30 cellular contexts compared by ENCODE assay signal in genomic region chr12:67474934-67475620, GRCh38.
"Had no signal": no experiment of that assay in that cellular context is flagged by ENCODE, and none has a peak within 500 bp of the region (broad histone marks: within the 10 kb centered on the region; RNA-seq: fewer than 3 reads in every experiment).

No MANE protein-coding gene starts in this region.

- H3K27ac ChIP-seq: breast epithelium, left lung, ovary, right lobe of liver, skin epidermis, upper lobe of left lung, vagina, VCaP had no signal

- H3K27ac Mint-ChIP-seq: activated T-helper 1 cell treated with anti-CD3 and anti-CD28 coated beads, Interleukin-12 subunit alpha, Interleukin-12 subunit beta, Interleukin-2, Interleukin-4 antibody, amounts not matched to agents 30 ng/mL and 10 ng/mL and 1 ng/mL, durations not matched to agents 14 hours and 24 hours and 36 hours; dendritic cell treated with granulocyte-macrophage colony-stimulating factor and Interleukin-4, amounts not matched to agents 40 ng/mL and 50 ng/mL, for 4 days; endodermal cell; progenitor cell of endocrine pancreas; stimulated activated effector memory CD8-positive, alpha-beta T cell treated with anti-CD3 and anti-CD28 coated beads, Interleukin-12 subunit alpha, Interleukin-12 subunit beta, amount 100 ng/mL, for 72 hours; stimulated activated naive CD8-positive, alpha-beta T cell treated with anti-CD3 and anti-CD28 coated beads, Interleukin-15, amount 100 ng/mL, for 72 hours; T-helper 2 cell treated with Interferon-gamma antibody and Interleukin-4, amounts not matched to agents 5 μg/mL and 100 μg/mL, for 36 hours had no signal

- H3K27me3 ChIP-seq: breast epithelium, left lung, ovary, right lobe of liver, upper lobe of left lung, vagina had no signal

- DNase-seq: activated CD4-positive, alpha-beta T cell treated with anti-CD3 and anti-CD28 coated beads for 4 hours; activated CD4-positive, alpha-beta T cell treated with anti-CD3 and anti-CD28 coated beads, Interleukin-2, amount 50 U/mL, for 4 hours; activated effector memory CD4-positive, alpha-beta T cell treated with anti-CD3 and anti-CD28 coated beads, Interleukin-2, amount 50 U/mL, for 16 hours; activated naive CD4-positive, alpha-beta T cell treated with anti-CD3 and anti-CD28 coated beads, Interleukin-2, amount 50 U/mL, for 16 hours; activated T-cell treated with anti-CD3 and anti-CD28 coated beads for 4 hours; amygdala; central memory CD4-positive, alpha-beta T cell; endodermal cell; foreskin melanocyte; kidney glomerular epithelial cell; left lung; mesendoderm; ovary; right lobe of liver; stimulated activated CD4-positive, alpha-beta T cell treated with anti-CD3 and anti-CD28 coated beads, Interleukin-4, amount 100 ng/mL, for 24 hours; stimulated activated naive CD8-positive, alpha-beta T cell treated with anti-CD3 and anti-CD28 coated beads, Interleukin-15, amount 100 ng/mL, for 72 hours; substantia nigra; T-helper 1 cell; upper lobe of left lung had no signal

- H3K27me3 Mint-ChIP-seq: stimulated activated naive CD8-positive, alpha-beta T cell treated with anti-CD3 and anti-CD28 coated beads, Interleukin-15, amount 100 ng/mL, for 72 hours had no signal

- H3K9me3 ChIP-seq: breast epithelium, left lung, ovary, right lobe of liver, upper lobe of left lung, vagina had no signal

- H3K4me1 ChIP-seq: breast epithelium, left lung, right lobe of liver, upper lobe of left lung had no signal

- H3K4me3 ChIP-seq: breast epithelium, left lung, lung, ovary, right lobe of liver, skin epidermis, upper lobe of left lung, vagina had no signal

- H3K4me1 Mint-ChIP-seq: endodermal cell; stimulated activated effector memory CD8-positive, alpha-beta T cell treated with anti-CD3 and anti-CD28 coated beads, Interleukin-12 subunit alpha, Interleukin-12 subunit beta, amount 100 ng/mL, for 72 hours had no signal

- H3K36me3 Mint-ChIP-seq: stimulated activated effector memory CD8-positive, alpha-beta T cell treated with anti-CD3 and anti-CD28 coated beads, Interleukin-12 subunit alpha, Interleukin-12 subunit beta, amount 100 ng/mL, for 72 hours had no signal

- ATAC-seq: esophagus mucosa; left lung; right lobe of liver; stimulated activated effector memory CD8-positive, alpha-beta T cell treated with anti-CD3 and anti-CD28 coated beads, Interleukin-12 subunit alpha, Interleukin-12 subunit beta, amount 100 ng/mL, for 72 hours; stimulated activated naive CD8-positive, alpha-beta T cell treated with anti-CD3 and anti-CD28 coated beads, Interleukin-15, amount 100 ng/mL, for 72 hours had no signal

- H3K36me3 ChIP-seq: breast epithelium, left lung, ovary, right lobe of liver, upper lobe of left lung, vagina had no signal

- H3K4me3 Mint-ChIP-seq: activated T-helper 1 cell treated with anti-CD3 and anti-CD28 coated beads, Interleukin-12 subunit alpha, Interleukin-12 subunit beta, Interleukin-2, Interleukin-4 antibody, amounts not matched to agents 30 ng/mL and 10 ng/mL and 1 ng/mL, durations not matched to agents 14 hours and 24 hours and 36 hours; dendritic cell treated with granulocyte-macrophage colony-stimulating factor and Interleukin-4, amounts not matched to agents 40 ng/mL and 50 ng/mL, for 4 days; endodermal cell; stimulated activated effector memory CD8-positive, alpha-beta T cell treated with anti-CD3 and anti-CD28 coated beads, Interleukin-12 subunit alpha, Interleukin-12 subunit beta, amount 100 ng/mL, for 72 hours; stimulated activated naive CD8-positive, alpha-beta T cell treated with anti-CD3 and anti-CD28 coated beads, Interleukin-15, amount 100 ng/mL, for 72 hours; T-helper 2 cell treated with Interferon-gamma antibody and Interleukin-4, amounts not matched to agents 5 μg/mL and 100 μg/mL, for 36 hours had no signal

- H3K9me3 Mint-ChIP-seq: activated T-helper 1 cell treated with anti-CD3 and anti-CD28 coated beads, Interleukin-12 subunit alpha, Interleukin-12 subunit beta, Interleukin-2, Interleukin-4 antibody, amounts not matched to agents 30 ng/mL and 10 ng/mL and 1 ng/mL, durations not matched to agents 14 hours and 24 hours and 36 hours; dendritic cell treated with granulocyte-macrophage colony-stimulating factor and Interleukin-4, amounts not matched to agents 40 ng/mL and 50 ng/mL, for 4 days; endodermal cell; stimulated activated effector memory CD8-positive, alpha-beta T cell treated with anti-CD3 and anti-CD28 coated beads, Interleukin-12 subunit alpha, Interleukin-12 subunit beta, amount 100 ng/mL, for 72 hours; stimulated activated naive CD8-positive, alpha-beta T cell treated with anti-CD3 and anti-CD28 coated beads, Interleukin-15, amount 100 ng/mL, for 72 hours; T-helper 2 cell treated with Interferon-gamma antibody and Interleukin-4, amounts not matched to agents 5 μg/mL and 100 μg/mL, for 36 hours had no signal
